ENCODE assay signal across 7 cellular contexts in genomic region chr4:49141955-49142354, GRCh38.
DNase-seq lines count a peak whose midpoint lies in the region; ATAC-seq and TF ChIP-seq lines count a peak whose summit lies in the region.
"Not testable (repeated sequence)": the region's sequence is repeated elsewhere in the genome, so short reads cannot be mapped to it uniquely, and the experiment has no call there.

No MANE protein-coding gene starts in this region.

- not testable (repeated sequence) for H3K4me3 Mint-ChIP-seq in T-helper 17 cell

- intact Hi-C loops in heart right ventricle (cut with DNase I); lower lobe of right lung (cut with DNase I); psoas muscle (cut with DNase I): not testable (repeated sequence)

- not testable (repeated sequence) for H3K27me3 ChIP-seq in heart right ventricle; lower lobe of right lung (ENCODE audit: low read depth); psoas muscle (ENCODE audit: insufficient read depth in 3 of 3, low read length in 2 of 3)

- peak; percentile 32 for ATAC-seq in GM18868 (IDR thresholded peaks at IDR 0.05; ENCODE audit: unreplicated experiment)
- ATAC-seq in HG02610 (IDR thresholded peaks at IDR 0.05; ENCODE audit: unreplicated experiment) = peak; percentile 23
- peak; percentile 33 for ATAC-seq in HG03342 (IDR thresholded peaks at IDR 0.05; ENCODE audit: unreplicated experiment)
- ATAC-seq in T-helper 17 cell = peak; percentile 43
- peak; percentile 37 to 77 (median 54) for ATAC-seq in heart right ventricle
- ATAC-seq in lower lobe of right lung = peak; percentile 64 to 72
- ATAC-seq in psoas muscle = peak; percentile 49 to 62 (median 56)

- H3K9me3 ChIP-seq in T-helper 17 cell (ENCODE audit: control insufficient read depth, low read length, poor library complexity, severe bottlenecking) (peaks cover 23% of the 10 kb centered on the region), heart right ventricle (peaks cover 0 to 48% (median 9%) of the 10 kb centered on the region in 11 donors)
- H3K9me3 ChIP-seq in lower lobe of right lung, psoas muscle: not testable (repeated sequence)

- peaks cover 10% of the 10 kb centered on the region for H3K36me3 Mint-ChIP-seq in T-helper 17 cell (ENCODE audit: low read depth)

- not testable (repeated sequence) for TF ChIP-seq CTCF in heart right ventricle (IDR thresholded peaks at IDR 0.05); lower lobe of right lung (IDR thresholded peaks at IDR 0.05); psoas muscle (IDR thresholded peaks at IDR 0.05)

- H3K27me3 Mint-ChIP-seq in T-helper 17 cell = not testable (repeated sequence)

- H3K4me1 ChIP-seq in heart right ventricle, lower lobe of right lung, psoas muscle: not testable (repeated sequence)

- H3K27ac ChIP-seq in heart right ventricle, lower lobe of right lung, psoas muscle: not testable (repeated sequence)

- H3K4me1 Mint-ChIP-seq in T-helper 17 cell = not testable (repeated sequence)

- H3K36me3 ChIP-seq in heart right ventricle; lower lobe of right lung; psoas muscle (ENCODE audit: insufficient read depth in 1 of 2, low read depth in 1 of 2): not testable (repeated sequence)

- H3K4me3 ChIP-seq in heart right ventricle, lower lobe of right lung, psoas muscle: not testable (repeated sequence)

- not testable (repeated sequence) for DNase-seq in T-helper 17 cell, heart right ventricle, lower lobe of right lung, psoas muscle

- H3K27ac Mint-ChIP-seq in T-helper 17 cell = not testable (repeated sequence)

- 45 to 78% methylated on average over 2 to 5 of the region's 8 CpGs for WGBS in heart right ventricle, 2 donors
- WGBS in psoas muscle, 3 donors = 44 to 77% (median 76%) methylated on average over 2 to 6 of the region's 8 CpGs
